24 cellular contexts compared by ENCODE assay signal in genomic region chr3:102223139-102223538, GRCh38.
DNase-seq lines count a peak whose midpoint lies in the region; ATAC-seq and TF ChIP-seq lines count a peak whose summit lies in the region.
"Had no signal": no experiment of that assay in that cellular context is flagged by ENCODE, and none has a peak within 500 bp of the region (broad histone marks: within the 10 kb centered on the region; RNA-seq: fewer than 3 reads in every experiment).

No MANE protein-coding gene starts in this region.

- no peak for DNase-seq in activated CD8-positive, alpha-beta T cell treated with anti-CD3 and anti-CD28 coated beads, Interleukin-2, amount 10 ng/mL, durations not matched to agents 7 days and 5 days
- no peak for DNase-seq in activated CD8-positive, alpha-beta T cell treated with anti-CD3 and anti-CD28 coated beads for 36 hours
- DNase-seq in GM23338 (ENCODE audit: low spot score) (no peak), foreskin keratinocyte (no peak), NCI-H510A (lab: John Stamatoyannopoulos, UW) (no peak)
- DNase-seq in activated CD4-positive, alpha-beta memory T cell treated with anti-CD3 and anti-CD28 coated beads, Interleukin-2, amount 10 ng/mL, durations not matched to agents 7 days and 5 days = peak; percentile 26
- DNase-seq: anterior cingulate cortex; C1 segment of cervical spinal cord; DMS153; dorsolateral prefrontal cortex; foreskin melanocyte; GDM1; GOT3; hippocampal formation; left ventricle myocardium superior; MM.1S; NCI-H2171; Right ventricle myocardium superior; stimulated activated CD4-positive, alpha-beta T cell treated with anti-CD3 and anti-CD28 coated beads, Interleukin-4, amount 100 ng/mL, for 1 hour had no signal

- H3K9me2 ChIP-seq in GM23338 (ENCODE audit: insufficient read depth) = no peaks in the 10 kb centered on the region

- H3K4me2 ChIP-seq in GM23338 = no peak overlapping the region

- POLR2A ChIA-PET in activated CD8-positive, alpha-beta T cell treated with anti-CD3 and anti-CD28 coated beads, Interleukin-2, amount 10 ng/mL, durations not matched to agents 7 days and 5 days (lab: Charles Lee) = interaction anchor here (1.8 kb wide), 1 partner anchor 374 kb away, joined by 12 read pairs; the partner anchor contains the start of gene NFKBIZ
- POLR2A ChIA-PET in activated CD8-positive, alpha-beta T cell treated with anti-CD3 and anti-CD28 coated beads for 36 hours (lab: Charles Lee) = interaction anchor here (0.7 kb wide), 1 partner anchor 199 kb away, joined by 3 read pairs; no protein-coding TSS in a partner anchor
- POLR2A ChIA-PET in activated CD4-positive, alpha-beta memory T cell treated with anti-CD3 and anti-CD28 coated beads, Interleukin-2, amount 10 ng/mL, durations not matched to agents 7 days and 5 days (lab: Charles Lee) = interaction anchor here (1.0 to 5.2 kb wide), 5 partner anchors 109 to 374 kb away, joined by 3 to 41 read pairs (median 3); partner anchors contain the start of gene NFKBIZ

- intact Hi-C loops in activated CD8-positive, alpha-beta T cell treated with anti-CD3 and anti-CD28 coated beads for 36 hours (cut with micrococcal nuclease) = loop anchor here (10.0 kb wide), 2 partner anchors 228 to 368 kb away; no protein-coding TSS in a partner anchor

- H3K4me3 ChIP-seq in GM23338 (no peak overlapping the region), neutrophil (ENCODE audit: low read depth in 1 of 2, low read length in 1 of 2) (peak overlapping the region; percentile 24 to 28)
- H3K4me3 ChIP-seq: dorsolateral prefrontal cortex had no signal

- H3K9me3 Mint-ChIP-seq in activated CD8-positive, alpha-beta T cell treated with anti-CD3 and anti-CD28 coated beads, Interleukin-2, amount 10 ng/mL, durations not matched to agents 7 days and 5 days (ENCODE audit: insufficient read depth) = no peaks in the 10 kb centered on the region
- H3K9me3 Mint-ChIP-seq in activated CD8-positive, alpha-beta T cell treated with anti-CD3 and anti-CD28 coated beads for 36 hours = peaks cover 4% of the 10 kb centered on the region
- H3K9me3 Mint-ChIP-seq in GM23338 = peaks cover 3% of the 10 kb centered on the region
- H3K9me3 Mint-ChIP-seq in activated CD4-positive, alpha-beta memory T cell treated with anti-CD3 and anti-CD28 coated beads, Interleukin-2, amount 10 ng/mL, durations not matched to agents 7 days and 5 days = peaks cover 3% of the 10 kb centered on the region
- H3K9me3 Mint-ChIP-seq: central memory CD8-positive, alpha-beta T cell; IgD-negative memory B cell had no signal

- peaks cover 34% of the 10 kb centered on the region for H3K4me1 Mint-ChIP-seq in activated CD8-positive, alpha-beta T cell treated with anti-CD3 and anti-CD28 coated beads, Interleukin-2, amount 10 ng/mL, durations not matched to agents 7 days and 5 days (ENCODE audit: low read depth)
- H3K4me1 Mint-ChIP-seq in activated CD8-positive, alpha-beta T cell treated with anti-CD3 and anti-CD28 coated beads for 36 hours (ENCODE audit: low read depth) = peaks cover 23% of the 10 kb centered on the region
- H3K4me1 Mint-ChIP-seq in GM23338 = peaks cover 4% of the 10 kb centered on the region; the same call in 2 of the 3 replicates
- H3K4me1 Mint-ChIP-seq in activated CD4-positive, alpha-beta memory T cell treated with anti-CD3 and anti-CD28 coated beads, Interleukin-2, amount 10 ng/mL, durations not matched to agents 7 days and 5 days = peaks cover 30% of the 10 kb centered on the region
- H3K4me1 Mint-ChIP-seq: central memory CD8-positive, alpha-beta T cell had no signal

- H3K4me1 ChIP-seq in GM23338 (ENCODE audit: insufficient read depth) (no peaks in the 10 kb centered on the region), neutrophil (ENCODE audit: control insufficient read depth in 1 of 2, insufficient read depth in 1 of 2, low read depth in 1 of 2, low read length in 1 of 2) (peaks cover 20 to 25% of the 10 kb centered on the region in 2 experiments), foreskin keratinocyte (peaks cover 5% of the 10 kb centered on the region)

- no peak overlapping the region for H3K4me3 Mint-ChIP-seq in activated CD8-positive, alpha-beta T cell treated with anti-CD3 and anti-CD28 coated beads, Interleukin-2, amount 10 ng/mL, durations not matched to agents 7 days and 5 days
- no peak overlapping the region for H3K4me3 Mint-ChIP-seq in activated CD8-positive, alpha-beta T cell treated with anti-CD3 and anti-CD28 coated beads for 36 hours
- no peak overlapping the region for H3K4me3 Mint-ChIP-seq in GM23338
- no peak overlapping the region for H3K4me3 Mint-ChIP-seq in activated CD4-positive, alpha-beta memory T cell treated with anti-CD3 and anti-CD28 coated beads, Interleukin-2, amount 10 ng/mL, durations not matched to agents 7 days and 5 days
- H3K4me3 Mint-ChIP-seq: central memory CD8-positive, alpha-beta T cell; IgD-negative memory B cell had no signal

- peak overlapping the region; percentile 56 for H3K27ac Mint-ChIP-seq in activated CD8-positive, alpha-beta T cell treated with anti-CD3 and anti-CD28 coated beads, Interleukin-2, amount 10 ng/mL, durations not matched to agents 7 days and 5 days
- H3K27ac Mint-ChIP-seq in activated CD8-positive, alpha-beta T cell treated with anti-CD3 and anti-CD28 coated beads for 36 hours = no peak overlapping the region
- H3K27ac Mint-ChIP-seq in GM23338 = no peak overlapping the region
- peak overlapping the region; percentile 5 for H3K27ac Mint-ChIP-seq in activated CD4-positive, alpha-beta memory T cell treated with anti-CD3 and anti-CD28 coated beads, Interleukin-2, amount 10 ng/mL, durations not matched to agents 7 days and 5 days
- H3K27ac Mint-ChIP-seq: IgD-negative memory B cell had no signal

- TF ChIP-seq CTCF in activated CD8-positive, alpha-beta T cell treated with anti-CD3 and anti-CD28 coated beads for 36 hours (IDR thresholded peaks at IDR 0.05) = no peak
- TF ChIP-seq CTCF in GM23338 (conservative IDR thresholded peaks at IDR 0.05; ENCODE audit: low read depth in 2 of 2) (no peak), neutrophil (IDR thresholded peaks at IDR 0.05) (no peak), foreskin keratinocyte (conservative IDR thresholded peaks at IDR 0.05) (no peak)

- CTCF ChIA-PET in activated CD8-positive, alpha-beta T cell treated with anti-CD3 and anti-CD28 coated beads, Interleukin-2, amount 10 ng/mL, durations not matched to agents 7 days and 5 days (lab: Charles Lee) = interaction anchor here (0.7 to 10.1 kb wide), 4 partner anchors 21 to 420 kb away, joined by 3 to 230 read pairs (median 68); no protein-coding TSS in a partner anchor
- CTCF ChIA-PET in activated CD8-positive, alpha-beta T cell treated with anti-CD3 and anti-CD28 coated beads for 36 hours (lab: Charles Lee) = interaction anchor here (1.5 to 7.0 kb wide), 3 partner anchors 169 to 416 kb away, joined by 3 to 302 read pairs (median 8); no protein-coding TSS in a partner anchor
- CTCF ChIA-PET in activated CD4-positive, alpha-beta memory T cell treated with anti-CD3 and anti-CD28 coated beads, Interleukin-2, amount 10 ng/mL, durations not matched to agents 7 days and 5 days (lab: Charles Lee) = interaction anchor here (0.7 to 7.4 kb wide), 5 partner anchors 14 to 413 kb away, joined by 3 to 215 read pairs (median 5); no protein-coding TSS in a partner anchor

- H4K20me1 ChIP-seq in GM23338 (replicated peaks; ENCODE audit: insufficient read depth) = no peaks in the 10 kb centered on the region

- H3K27ac ChIP-seq in GM23338 (ENCODE audit: low read depth) (no peak overlapping the region), neutrophil (peak overlapping the region; percentile 50), foreskin keratinocyte (no peak overlapping the region)
- H3K27ac ChIP-seq: dorsolateral prefrontal cortex, VCaP had no signal

- H3K36me3 ChIP-seq in GM23338 (ENCODE audit: insufficient read depth) (no peaks in the 10 kb centered on the region), neutrophil (no peaks in the 10 kb centered on the region)

- H3K9me3 ChIP-seq in neutrophil = no peaks in the 10 kb centered on the region

- H2AFZ ChIP-seq in GM23338 = peak overlapping the region; percentile 18; the same call in 1 of the 2 replicates

- no peaks in the 10 kb centered on the region for H3F3A ChIP-seq in GM23338 (replicated peaks; ENCODE audit: low read depth)

- ATAC-seq in activated CD8-positive, alpha-beta T cell treated with anti-CD3 and anti-CD28 coated beads, Interleukin-2, amount 10 ng/mL, durations not matched to agents 7 days and 5 days = no peak
- no peak for ATAC-seq in activated CD8-positive, alpha-beta T cell treated with anti-CD3 and anti-CD28 coated beads for 36 hours
- no peak for ATAC-seq in GM23338
- no peak for ATAC-seq in GM21515 (IDR thresholded peaks at IDR 0.05; ENCODE audit: unreplicated experiment)
- no peak for ATAC-seq in foreskin keratinocyte
- ATAC-seq: left ventricle myocardium superior had no signal

- H3K27me3 ChIP-seq in GM23338 (ENCODE audit: insufficient read depth) (no peaks in the 10 kb centered on the region), neutrophil (peaks cover 4% of the 10 kb centered on the region), foreskin keratinocyte (no peaks in the 10 kb centered on the region)

- H3K79me2 ChIP-seq in GM23338 (replicated peaks; ENCODE audit: insufficient read depth) = no peaks in the 10 kb centered on the region

- peaks cover 12% of the 10 kb centered on the region for H3K27me3 Mint-ChIP-seq in activated CD8-positive, alpha-beta T cell treated with anti-CD3 and anti-CD28 coated beads, Interleukin-2, amount 10 ng/mL, durations not matched to agents 7 days and 5 days (ENCODE audit: low read depth)
- no peaks in the 10 kb centered on the region for H3K27me3 Mint-ChIP-seq in activated CD8-positive, alpha-beta T cell treated with anti-CD3 and anti-CD28 coated beads for 36 hours
- no peaks in the 10 kb centered on the region for H3K27me3 Mint-ChIP-seq in GM23338 (ENCODE audit: insufficient read depth, low read depth, poor library complexity)
- H3K27me3 Mint-ChIP-seq in activated CD4-positive, alpha-beta memory T cell treated with anti-CD3 and anti-CD28 coated beads, Interleukin-2, amount 10 ng/mL, durations not matched to agents 7 days and 5 days = peaks cover 16% of the 10 kb centered on the region

- peaks cover 4% of the 10 kb centered on the region for H3K36me3 Mint-ChIP-seq in activated CD8-positive, alpha-beta T cell treated with anti-CD3 and anti-CD28 coated beads, Interleukin-2, amount 10 ng/mL, durations not matched to agents 7 days and 5 days (ENCODE audit: low read depth)
- no peaks in the 10 kb centered on the region for H3K36me3 Mint-ChIP-seq in activated CD8-positive, alpha-beta T cell treated with anti-CD3 and anti-CD28 coated beads for 36 hours (ENCODE audit: low read depth)
- H3K36me3 Mint-ChIP-seq in GM23338 (ENCODE audit: low read depth) = no peaks in the 10 kb centered on the region
- H3K36me3 Mint-ChIP-seq in activated CD4-positive, alpha-beta memory T cell treated with anti-CD3 and anti-CD28 coated beads, Interleukin-2, amount 10 ng/mL, durations not matched to agents 7 days and 5 days (ENCODE audit: low read depth) = peaks cover 10% of the 10 kb centered on the region
- H3K36me3 Mint-ChIP-seq: IgD-negative memory B cell had no signal

TF ChIP-seq in GM23338, 12 proteins besides CTCF, POLR2A, EP300 and RAD21 (continues in another document):
- TF ChIP-seq ZNF114 (CRISPR knock-in tag; IDR thresholded peaks at IDR 0.05) (no peak), EZH2 (IDR thresholded peaks at IDR 0.05; ENCODE audit: low read depth, unreplicated experiment) (no peak), ZNF331 (CRISPR knock-in tag; IDR thresholded peaks at IDR 0.05; ENCODE audit: low read depth) (no peak), STAT1 (IDR thresholded peaks at IDR 0.05; ENCODE audit: unreplicated experiment) (no peak)

Comparison
In these comparisons a context has a peak if more than half of its experiments do, and no peak if none do; other contexts are left out.
1. H3K27ac Mint-ChIP-seq: peak in activated CD8-positive, alpha-beta T cell treated with anti-CD3 and anti-CD28 coated beads, Interleukin-2, amount 10 ng/mL, durations not matched to agents 7 days and 5 days (single experiment) and activated CD4-positive, alpha-beta memory T cell treated with anti-CD3 and anti-CD28 coated beads, Interleukin-2, amount 10 ng/mL, durations not matched to agents 7 days and 5 days (single experiment); none in activated CD8-positive, alpha-beta T cell treated with anti-CD3 and anti-CD28 coated beads for 36 hours (single experiment) and GM23338 (single experiment).